In genomic region chr10:104260775-104261115, GRCh38 we compare ENCODE assay signal across 9 cellular contexts. TPM values are rescaled to one million over a fixed set of nuclear protein-coding genes. Genes with fewer than 3 reads are reported as not detected.
DNase-seq lines count a peak whose midpoint lies in the region; ATAC-seq, FAIRE-seq and TF ChIP-seq lines count a peak whose summit lies in the region.
"Had no signal": no experiment of that assay in that cellular context is flagged by ENCODE, and none has a peak within 500 bp of the region (broad histone marks: within the 10 kb centered on the region; RNA-seq: fewer than 3 reads in every experiment).

No MANE protein-coding gene starts in this region.

- H3K4me3 ChIP-seq in GM23248 (peak overlapping the region; percentile 25; the same call in 1 of the 2 replicates), gastrocnemius medialis (no peak overlapping the region), small intestine (ENCODE audit: low read depth in 1 of 2, low read length in 2 of 2) (no peak overlapping the region)

- TF ChIP-seq POLR2A in erythroblast (IDR thresholded peaks at IDR 0.05; ENCODE audit: low read length): peak; percentile 30
- no peak for TF ChIP-seq POLR2A in gastrocnemius medialis (IDR thresholded peaks at IDR 0.05)

- ATAC-seq in SK-N-SH treated with all-trans-retinoic acid at 6 μM for 48 hours: peak; percentile 86
- ATAC-seq in gastrocnemius medialis: no peak

- H3K27me3 ChIP-seq in GM23248 (replicated peaks; ENCODE audit: insufficient read depth) (no peaks in the 10 kb centered on the region), gastrocnemius medialis (no peaks in the 10 kb centered on the region), small intestine (ENCODE audit: control insufficient read depth in 2 of 2, insufficient read depth in 2 of 2, low read length in 2 of 2) (no peaks in the 10 kb centered on the region)

- no peaks in the 10 kb centered on the region for H3K9me3 ChIP-seq in GM23248 (ENCODE audit: low read depth)
- no peaks in the 10 kb centered on the region for H3K9me3 ChIP-seq in gastrocnemius medialis
- no peaks in the 10 kb centered on the region for H3K9me3 ChIP-seq in small intestine (ENCODE audit: control insufficient read depth, low read depth)

- DNase-seq in GM23248: peak; percentile 87
- DNase-seq in erythroblast (lab: John Stamatoyannopoulos, UW): peak; percentile 62 to 79
- DNase-seq in gastrocnemius medialis: no peak
- DNase-seq in RPMI8226: no peak
- DNase-seq in UCSD-AML1 (lab: John Stamatoyannopoulos, UW; ENCODE audit: unreplicated experiment): no peak
- DNase-seq in COLO668 (lab: John Stamatoyannopoulos, UW; ENCODE audit: unreplicated experiment): no peak
- no peak for DNase-seq in small intestine
- DNase-seq: effector CD4-positive, alpha-beta T cell had no signal

- intact Hi-C loops in gastrocnemius medialis (cut with DNase I; ENCODE audit: low total_unique reads): no loop called here

- no peak for FAIRE-seq in small intestine (lab: Jason Lieb, UNC)

- peaks cover 84% of the 10 kb centered on the region for H3K79me2 ChIP-seq in GM23248 (ENCODE audit: insufficient read depth)

- no peak for TF ChIP-seq CTCF in gastrocnemius medialis (IDR thresholded peaks at IDR 0.05 in 4 of 5, conservative IDR thresholded peaks at IDR 0.05 in 1 of 5)

- H3K9me2 ChIP-seq in GM23248 (ENCODE audit: insufficient read depth): no peaks in the 10 kb centered on the region

- in situ Hi-C loops in GM23248 (cut with MboI): no loop called here
- in situ Hi-C loops in gastrocnemius medialis (cut with MboI; ENCODE audit: low sequenced_read_pairs in 4 of 4): no loop called here

- 3% methylated on average over 3 of the region's 3 CpGs for WGBS in GM23248 (ENCODE audit: low coverage in 1 of 2, low lambda C conversion rate in 2 of 2, missing lambda C conversion rate in 2 of 2), 2 experiments
- 37 to 57% (median 52%) methylated on average over 3 of the region's 3 CpGs for WGBS in small intestine, 3 donors

- peaks cover 59% of the 10 kb centered on the region for H3K4me1 ChIP-seq in GM23248 (ENCODE audit: insufficient read depth)
- peaks cover 29 to 33% of the 10 kb centered on the region in 2 donors for H3K4me1 ChIP-seq in gastrocnemius medialis
- peaks cover 6 to 9% of the 10 kb centered on the region in 2 donors for H3K4me1 ChIP-seq in small intestine (ENCODE audit: control insufficient read depth in 2 of 2, insufficient read depth in 1 of 2, low read depth in 1 of 2, low read length in 1 of 2)

- no peak overlapping the region for H2AFZ ChIP-seq in GM23248

- H4K20me1 ChIP-seq in GM23248 (ENCODE audit: insufficient read depth): no peaks in the 10 kb centered on the region; the same call in 1 of the 2 replicates

- peaks cover 93% of the 10 kb centered on the region for H3F3A ChIP-seq in GM23248 (ENCODE audit: insufficient read depth)

- peaks cover 75% of the 10 kb centered on the region for H3K36me3 ChIP-seq in GM23248 (ENCODE audit: low read depth)
- peaks cover 0 to 76% of the 10 kb centered on the region in 2 donors for H3K36me3 ChIP-seq in gastrocnemius medialis
- peaks cover 11 to 18% of the 10 kb centered on the region in 2 donors for H3K36me3 ChIP-seq in small intestine (ENCODE audit: control insufficient read depth in 2 of 2, insufficient read depth in 2 of 2, low read length in 2 of 2)

- peak overlapping the region; percentile 47 for H3K4me2 ChIP-seq in GM23248 (ENCODE audit: unreplicated experiment)

- H3K9ac ChIP-seq in GM23248: peak overlapping the region; percentile 40

- H3K27ac ChIP-seq in GM23248 (peak overlapping the region; percentile 96), gastrocnemius medialis (peak overlapping the region; percentile 9 to 58 (median 18)), small intestine (ENCODE audit: low read depth in 1 of 2, low read length in 1 of 2) (no peak overlapping the region)

TF ChIP-seq in SK-N-SH treated with all-trans-retinoic acid at 6 μM for 48 hours, 23 proteins besides CTCF, POLR2A, EP300 and RAD21:
- TF ChIP-seq SNAI2 (CRISPR knock-in tag; IDR thresholded peaks at IDR 0.05): no peak
- TF ChIP-seq ZNF565 (CRISPR knock-in tag; conservative IDR thresholded peaks at IDR 0.05; ENCODE audit: low read depth): no peak
- TF ChIP-seq PPARA (CRISPR knock-in tag; IDR thresholded peaks at IDR 0.05; ENCODE audit: borderline replicate concordance): no peak
- TF ChIP-seq BACH2 (CRISPR knock-in tag; IDR thresholded peaks at IDR 0.05; ENCODE audit: borderline replicate concordance): no peak
- no peak for TF ChIP-seq TSHZ2 (CRISPR knock-in tag; IDR thresholded peaks at IDR 0.05)
- TF ChIP-seq CSDC2 (CRISPR knock-in tag; IDR thresholded peaks at IDR 0.05): no peak
- TF ChIP-seq ZNF8 (CRISPR knock-in tag; IDR thresholded peaks at IDR 0.05): no peak

RNA-seq across cellular contexts. Expression of gene GSTO1, which starts 6.1 kb away (rescaled TPM):
- 143 and 236 TPM in 2 replicates for total RNA-seq in GM23248 (2014; rRNA removed; shearing (Covaris generic))
- polyA plus RNA-seq in GM23248 (2016; fragmentation: Nextera tagmentation; extraction: Ambion mirVana): 375 and 387 TPM in 2 replicates
- 100 to 1,000 TPM in 2 of 4 donors, 10 to 100 TPM in 2; 39.6 to 284 (median 74.2) TPM for total RNA-seq in gastrocnemius medialis
- polyA plus RNA-seq in small intestine: 100 to 1,000 TPM; 173 to 422 (median 200) TPM

RNA-seq across cellular contexts. Expression of gene GSTO2, which starts 8.2 kb away (rescaled TPM):
- 1.1 and 8.7 TPM in 2 replicates for total RNA-seq in GM23248 (2014; rRNA removed; shearing (Covaris generic))
- polyA plus RNA-seq in GM23248 (2016; fragmentation: Nextera tagmentation; extraction: Ambion mirVana) (2.2 TPM in 2 replicates), small intestine (10 to 100 TPM in 2 of 3 donors, 1 to 10 TPM in 1; 9.2 to 20.9 (median 13.2) TPM)
- 1 to 10 TPM in 2 of 4 donors, under 1 TPM in 1, not detected in 1; 0.71 to 2.3 (median 1.4) TPM for total RNA-seq in gastrocnemius medialis

RNA-seq across cellular contexts. Expression of gene CFAP43, which starts 28.6 kb away (rescaled TPM):
- total RNA-seq in GM23248 (2014; rRNA removed; shearing (Covaris generic)): not detected in 2 replicates
- polyA plus RNA-seq in GM23248 (2016; fragmentation: Nextera tagmentation; extraction: Ambion mirVana): 0.14 and 0.29 TPM in 2 replicates
- total RNA-seq in gastrocnemius medialis: not detected
- polyA plus RNA-seq in small intestine: under 1 TPM in 1 of 3 donors, not detected in 2; 0.21 TPM

Comparison
In these comparisons a context has a peak if more than half of its experiments do, and no peak if none do; other contexts are left out.
1. DNase-seq: peak in GM23248 (single experiment) and erythroblast (2 of 2); none in gastrocnemius medialis (0 of 2), RPMI8226 (single experiment), UCSD-AML1 (single experiment), COLO668 (single experiment) and small intestine (single experiment).
2. H3K27ac ChIP-seq: peak in GM23248 (single experiment) and gastrocnemius medialis (4 of 4); none in small intestine (0 of 2).